Comparison of ENCODE assay signal across 25 cellular contexts in the genomic region with DNA sequence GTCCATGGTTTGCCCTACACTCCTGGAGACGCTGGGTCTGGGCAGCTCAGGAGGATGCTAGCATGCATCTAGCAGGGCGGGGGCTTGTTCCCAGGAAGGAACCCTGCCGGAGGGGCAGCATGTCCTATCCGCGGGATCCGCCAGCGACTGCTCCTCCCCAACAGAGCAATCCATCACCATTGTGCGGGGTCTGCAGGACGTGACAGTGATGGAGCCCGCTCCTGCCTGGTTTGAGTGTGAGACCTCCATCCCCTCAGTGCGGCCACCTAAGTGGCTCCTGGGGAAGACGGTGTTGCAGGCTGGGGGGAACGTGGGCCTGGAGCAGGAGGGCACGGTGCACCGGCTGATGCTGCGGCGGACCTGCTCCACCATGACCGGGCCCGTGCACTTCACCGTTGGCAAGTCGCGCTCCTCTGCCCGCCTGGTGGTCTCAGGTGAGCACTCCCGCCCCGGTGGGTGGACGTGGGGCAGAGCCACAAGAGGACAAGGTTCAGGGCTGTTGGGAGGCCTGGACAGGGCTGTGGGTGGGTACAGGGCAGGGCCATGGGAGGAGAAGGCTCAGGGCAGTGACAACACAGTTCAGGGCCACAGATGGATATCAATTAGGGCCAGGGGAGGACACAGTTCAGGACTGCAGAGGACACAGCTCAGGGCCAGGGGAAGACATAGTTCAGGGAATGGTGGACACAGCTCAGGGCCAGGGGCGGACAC.
DNase-seq lines count a peak whose midpoint lies in the region; ATAC-seq and TF ChIP-seq lines count a peak whose summit lies in the region.
"Had no signal": no experiment of that assay in that cellular context is flagged by ENCODE, and none has a peak within 500 bp of the region (broad histone marks: within the 10 kb centered on the region; RNA-seq: fewer than 3 reads in every experiment).

No MANE protein-coding gene starts in this region.

- H3K27ac ChIP-seq in Peyer's patch, result no peak overlapping the region
- H3K27ac ChIP-seq: adrenal gland, C4-2B, esophagus muscularis mucosa, neural progenitor cell, prostate gland, RWPE1, VCaP had no signal

- H3K4me1 ChIP-seq in BE2C (no peaks in the 10 kb centered on the region; the same call in 1 of the 2 replicates), Peyer's patch (peaks cover 0 to 12% (median 5%) of the 10 kb centered on the region in 4 donors)
- H3K4me1 ChIP-seq: prostate gland had no signal

- TF ChIP-seq POLR2A in Peyer's patch (IDR thresholded peaks at IDR 0.05), result no peak

- H3K4me3 ChIP-seq in BE2C (ENCODE audit: low read depth, low read length), result no peak overlapping the region
- no peak overlapping the region for H3K4me3 ChIP-seq in Peyer's patch
- H3K4me3 ChIP-seq: adrenal gland, esophagus muscularis mucosa, K562, neural progenitor cell, prostate gland had no signal

- no peak for TF ChIP-seq CTCF in BE2C (IDR thresholded peaks at IDR 0.05; ENCODE audit: low read depth, low read length)
- TF ChIP-seq CTCF in Peyer's patch (IDR thresholded peaks at IDR 0.05), result no peak

- no peak for ATAC-seq in left lobe of liver
- ATAC-seq in GM18502 (IDR thresholded peaks at IDR 0.05; ENCODE audit: poor library complexity, unreplicated experiment), result no peak
- ATAC-seq in HG02623 (IDR thresholded peaks at IDR 0.05; ENCODE audit: unreplicated experiment), result no peak
- ATAC-seq: effector memory CD8-positive, alpha-beta T cell; HCT116; K562 had no signal

- peak; percentile 8 for DNase-seq in BE2C
- DNase-seq in Peyer's patch, result peak in 2 of 3 donors; percentile 42
- peak; percentile 39 for DNase-seq in left lobe of liver (ENCODE audit: low spot score)
- peak; percentile 77 for DNase-seq in posterior vena cava (ENCODE audit: low spot score)
- no peak for DNase-seq in hepatic stellate cell (ENCODE audit: low spot score)
- DNase-seq: activated CD4-positive, alpha-beta T cell treated with anti-CD3 and anti-CD28 coated beads, Interleukin-2, amount 50 U/mL, for 1 hour; activated gamma-delta T cell treated with Interleukin-2 at 50 U/mL for 16 hours; effector memory CD8-positive, alpha-beta T cell; foreskin melanocyte; hippocampal formation; immature natural killer cell; NCI-H1105 treated with DMSO at 0.1 percent for 48 hours; NCI-H2081 treated with DMSO at 0.1 percent for 48 hours; NCI-H774 had no signal

- H3K9me3 ChIP-seq in BE2C, result no peaks in the 10 kb centered on the region
- no peaks in the 10 kb centered on the region for H3K9me3 ChIP-seq in Peyer's patch
- H3K9me3 ChIP-seq: adrenal gland, esophagus muscularis mucosa, prostate gland had no signal

- H3K36me3 ChIP-seq in BE2C (no peaks in the 10 kb centered on the region), Peyer's patch (no peaks in the 10 kb centered on the region)
- H3K36me3 ChIP-seq: adrenal gland, neural progenitor cell, prostate gland had no signal

- no peaks in the 10 kb centered on the region for H3K27me3 ChIP-seq in BE2C
- H3K27me3 ChIP-seq in Peyer's patch, result no peaks in the 10 kb centered on the region
- H3K27me3 ChIP-seq: adrenal gland, esophagus muscularis mucosa had no signal

- intact Hi-C loops in posterior vena cava (cut with DNase I), result no loop called here
